8 cellular contexts compared by ENCODE assay signal in the genomic region with DNA sequence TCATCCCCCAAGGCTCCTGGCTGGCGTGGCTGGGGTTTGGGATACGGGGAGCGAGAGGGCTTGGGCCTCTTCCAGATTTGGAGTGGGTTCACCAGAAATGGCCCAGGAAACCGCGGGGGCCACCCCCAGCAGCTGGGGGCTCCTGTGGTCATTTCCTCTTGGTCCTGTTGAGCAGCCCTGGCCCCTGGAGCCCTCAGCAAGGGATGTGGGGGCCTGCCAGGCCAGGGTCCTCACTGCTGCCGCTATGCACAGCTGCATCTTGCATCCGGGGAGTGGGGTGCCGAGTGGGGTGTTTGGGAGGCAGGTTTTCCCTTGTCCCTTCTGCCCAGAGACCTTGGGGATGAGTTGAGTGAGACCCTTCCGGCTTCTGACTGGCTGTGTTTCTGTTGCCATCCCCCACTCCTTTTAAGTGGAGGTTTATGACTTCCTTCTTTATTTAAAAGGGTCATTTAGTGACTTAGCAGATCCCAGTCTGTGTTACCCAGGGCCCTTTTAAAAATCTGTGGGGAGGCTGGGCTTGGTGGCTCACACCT.
DNase-seq lines count a peak whose midpoint lies in the region; ATAC-seq and TF ChIP-seq lines count a peak whose summit lies in the region.

No MANE protein-coding gene starts in this region.

- no peaks in the 10 kb centered on the region for H3K27me3 Mint-ChIP-seq in natural killer cell (ENCODE audit: low read depth in 2 of 2)

- no peaks in the 10 kb centered on the region for H3K36me3 Mint-ChIP-seq in natural killer cell

- H3K4me3 ChIP-seq in DND-41 (ENCODE audit: low read depth in 1 of 2, low read length in 2 of 2) (no peak overlapping the region), brain microvascular endothelial cell (ENCODE audit: low read depth, low read length) (no peak overlapping the region)

- no peak for TF ChIP-seq CTCF in DND-41 (IDR thresholded peaks at IDR 0.05; ENCODE audit: borderline replicate concordance, extremely low read depth, low read length, poor library complexity, severe bottlenecking)
- no peak for TF ChIP-seq CTCF in brain microvascular endothelial cell (IDR thresholded peaks at IDR 0.05; ENCODE audit: low read depth, low read length, missing control alignments)
- no peak for TF ChIP-seq CTCF in natural killer cell (IDR thresholded peaks at IDR 0.05)

- H2AFZ ChIP-seq in DND-41 (ENCODE audit: low read depth, low read length) = no peak overlapping the region

- peaks cover 84% of the 10 kb centered on the region for H4K20me1 ChIP-seq in DND-41 (ENCODE audit: insufficient read depth, low read length)

- peak overlapping the region; percentile 36 for H3K9ac ChIP-seq in DND-41 (ENCODE audit: low read depth, low read length)

- intact Hi-C loops in natural killer cell (cut with micrococcal nuclease) = no loop called here

- peaks cover 98% of the 10 kb centered on the region for H3K79me2 ChIP-seq in DND-41 (ENCODE audit: insufficient read depth, low read length)

- H3K27me3 ChIP-seq in DND-41 (ENCODE audit: insufficient read depth, low read length, poor library complexity) (no peaks in the 10 kb centered on the region), brain microvascular endothelial cell (replicated peaks) (no peaks in the 10 kb centered on the region)

- in situ Hi-C loops in brain microvascular endothelial cell (cut with HindIII; ENCODE audit: low pct_ligation_motif_present, low sequenced_read_pairs) = loop anchor here (25.0 kb wide), 1 partner anchor 123 kb away; no protein-coding TSS in a partner anchor

- peak overlapping the region; percentile 79 for H3K4me3 Mint-ChIP-seq in natural killer cell

- H3K27ac ChIP-seq in DND-41 (ENCODE audit: low read length) (peak overlapping the region; percentile 69), brain microvascular endothelial cell (peak overlapping the region; percentile 61)

- H3K36me3 ChIP-seq in DND-41 (ENCODE audit: insufficient read depth, low read length) = peaks cover 72% of the 10 kb centered on the region
- H3K36me3 ChIP-seq in brain microvascular endothelial cell (replicated peaks) = no peaks in the 10 kb centered on the region

- H3K9me3 Mint-ChIP-seq in natural killer cell = no peaks in the 10 kb centered on the region

- H3K4me1 Mint-ChIP-seq in natural killer cell = peaks cover 77 to 93% of the 10 kb centered on the region in 2 donors

- peak overlapping the region; percentile 66 for H3K4me2 ChIP-seq in DND-41 (ENCODE audit: insufficient read depth, low read length)

- H3K9me3 ChIP-seq in DND-41 (ENCODE audit: insufficient read depth, low read length, severe bottlenecking) = no peaks in the 10 kb centered on the region

- peak overlapping the region; percentile 94 for H3K27ac Mint-ChIP-seq in natural killer cell

- ATAC-seq in DND-41 (ENCODE audit: insufficient read depth, low read depth) (no peak), natural killer cell (no peak), GM21723 (IDR thresholded peaks at IDR 0.05; ENCODE audit: unreplicated experiment) (no peak), HG02798 (IDR thresholded peaks at IDR 0.05; ENCODE audit: poor library complexity, unreplicated experiment) (no peak)

- H3K4me1 ChIP-seq in DND-41 (ENCODE audit: insufficient read depth, low read length) = peaks cover 99% of the 10 kb centered on the region

- DNase-seq in DND-41 = peak; percentile 37
- DNase-seq in NAMALWA (ENCODE audit: low spot score) = peak; percentile 40
- no peak for DNase-seq in brain microvascular endothelial cell
- DNase-seq in natural killer cell = no peak
- DNase-seq in SW480 (ENCODE audit: low spot score) = no peak
- DNase-seq in NCI-H510A (lab: John Stamatoyannopoulos, UW) = no peak

Comparison
In these comparisons a context has a peak if more than half of its experiments do, and no peak if none do; other contexts are left out.
1. DNase-seq: peak in DND-41 (single experiment) and NAMALWA (single experiment); none in brain microvascular endothelial cell (single experiment), natural killer cell (single experiment), SW480 (single experiment) and NCI-H510A (single experiment).